In the genomic region with DNA sequence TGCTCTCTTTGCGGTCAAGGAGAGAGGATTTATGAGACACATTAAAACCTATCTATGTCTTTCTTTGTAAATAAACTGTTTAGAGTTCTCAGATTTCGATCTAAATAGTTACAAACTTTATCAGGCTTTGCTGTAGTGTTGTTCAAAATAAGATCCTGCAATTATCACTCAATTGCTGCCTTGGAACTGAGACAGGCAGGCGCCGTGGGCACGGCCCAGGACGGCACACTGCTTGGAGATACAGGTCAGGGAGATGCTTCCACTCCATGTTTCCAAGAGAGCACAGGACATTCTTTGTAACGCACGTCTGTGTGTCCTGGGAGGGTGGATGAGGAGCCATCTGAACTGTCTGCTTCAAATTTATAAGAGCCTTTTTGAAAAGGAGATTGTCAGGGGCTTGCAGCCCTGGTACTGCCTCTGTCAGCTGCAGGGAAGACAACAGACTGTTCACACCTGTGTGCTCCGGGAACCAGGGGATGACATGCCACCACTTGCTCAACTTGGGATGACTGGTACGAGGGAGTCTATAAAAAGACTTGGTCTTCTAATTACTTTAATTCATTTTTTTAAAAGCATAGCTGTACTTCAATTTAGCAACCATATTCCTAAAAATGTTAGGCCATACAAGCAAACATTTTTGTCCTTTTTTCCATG, we compare ENCODE assay signal across 25 cellular contexts.
A peak's percentile ranks its signal among the peaks of the same experiment; 100 is the strongest.
DNase-seq lines count a peak whose midpoint lies in the region; ATAC-seq, FAIRE-seq and TF ChIP-seq lines count a peak whose summit lies in the region.
"Had no signal": no experiment of that assay in that cellular context is flagged by ENCODE, and none has a peak within 500 bp of the region (broad histone marks: within the 10 kb centered on the region; RNA-seq: fewer than 3 reads in every experiment).

No MANE protein-coding gene starts in this region.

- peak; percentile 83 for FAIRE-seq in keratinocyte (lab: Jason Lieb, UNC)
- FAIRE-seq: GM12892, H54, RCC 7860 had no signal

- 95% methylated on average over 9 of the region's 10 CpGs for WGBS in HUES64
- WGBS in mammary epithelial cell (ENCODE audit: low coverage, missing lambda C conversion rate): 53% methylated on average over 10 of the region's 10 CpGs

- H3F3A ChIP-seq in neural progenitor cell (ENCODE audit: low read depth): no peaks in the 10 kb centered on the region

- H2AFZ ChIP-seq in DND-41 (ENCODE audit: low read depth, low read length): peak overlapping the region; percentile 49
- no peak overlapping the region for H2AFZ ChIP-seq in mammary epithelial cell (ENCODE audit: low read depth, low read length)
- H2AFZ ChIP-seq in keratinocyte (ENCODE audit: control insufficient read depth, low read length): no peak overlapping the region
- no peak overlapping the region for H2AFZ ChIP-seq in neural progenitor cell (replicated peaks)

- no peaks in the 10 kb centered on the region for H3K9me3 Mint-ChIP-seq in neural progenitor cell
- H3K9me3 Mint-ChIP-seq: CD14-positive monocyte; CD8-positive, alpha-beta memory T cell had no signal

- dilution Hi-C loops in mammary epithelial cell (cut with HindIII; ENCODE audit: low sequenced_read_pairs) (loop anchor here (5.0 kb wide), 1 partner anchor 50 kb away; no protein-coding TSS in a partner anchor), keratinocyte (cut with MboI; ENCODE audit: extremely low pct_ligation_motif_present, low sequenced_read_pairs) (no loop called here)

- H3K4me1 Mint-ChIP-seq in neural progenitor cell: no peaks in the 10 kb centered on the region

- H3K4me1 ChIP-seq in DND-41 (ENCODE audit: insufficient read depth, low read length): peaks cover 82% of the 10 kb centered on the region
- H3K4me1 ChIP-seq in HUES64 (ENCODE audit: insufficient read depth, low read length): peaks cover 23% of the 10 kb centered on the region
- peaks cover 23% of the 10 kb centered on the region for H3K4me1 ChIP-seq in mammary epithelial cell (ENCODE audit: insufficient read depth, low read length)
- H3K4me1 ChIP-seq in keratinocyte (ENCODE audit: control insufficient read depth, extremely low read depth, insufficient read depth, low read length): peaks cover 13% of the 10 kb centered on the region
- peaks cover 6% of the 10 kb centered on the region for H3K4me1 ChIP-seq in neural progenitor cell
- H3K4me1 ChIP-seq: BE2C had no signal

- H3K27me3 ChIP-seq in DND-41 (ENCODE audit: insufficient read depth, low read length, poor library complexity) (no peaks in the 10 kb centered on the region), HUES64 (ENCODE audit: insufficient read depth, low read length) (no peaks in the 10 kb centered on the region), mammary epithelial cell (ENCODE audit: insufficient read depth, low read length) (no peaks in the 10 kb centered on the region), keratinocyte (ENCODE audit: control insufficient read depth, extremely low read depth, insufficient read depth, low read length) (no peaks in the 10 kb centered on the region), neural progenitor cell (no peaks in the 10 kb centered on the region), dorsolateral prefrontal cortex (peaks cover 0 to 17% (median 0%) of the 10 kb centered on the region in 45 donors)
- H3K27me3 ChIP-seq: BE2C had no signal

- CTCF ChIA-PET in mammary epithelial cell (lab: Charles Lee; ENCODE audit: low non-redundant PET): no interaction called here

- H3K36me3 ChIP-seq in DND-41 (ENCODE audit: insufficient read depth, low read length): no peaks in the 10 kb centered on the region
- H3K36me3 ChIP-seq in HUES64 (ENCODE audit: insufficient read depth, low read length): no peaks in the 10 kb centered on the region
- H3K36me3 ChIP-seq in mammary epithelial cell (ENCODE audit: insufficient read depth, low read length): no peaks in the 10 kb centered on the region
- no peaks in the 10 kb centered on the region for H3K36me3 ChIP-seq in keratinocyte (ENCODE audit: control insufficient read depth in 2 of 2, extremely low read depth in 1 of 2, insufficient read depth in 2 of 2, low read length in 2 of 2)
- H3K36me3 ChIP-seq in neural progenitor cell: no peaks in the 10 kb centered on the region
- H3K36me3 ChIP-seq: BE2C had no signal

- DNase-seq in DND-41: peak; percentile 66
- DNase-seq in mammary epithelial cell: peak; percentile 51
- no peak for DNase-seq in keratinocyte (ENCODE audit: low read depth, low spot score)
- no peak for DNase-seq in neural progenitor cell (ENCODE audit: low spot score)
- no peak for DNase-seq in dorsolateral prefrontal cortex
- DNase-seq in NCI-H510A (lab: John Stamatoyannopoulos, UW): no peak
- DNase-seq: 8988T; ACHN; BE2C; CD8-positive, alpha-beta memory T cell; DMS 273 treated with DMSO at 0.1 percent for 48 hours; DMS79; KBM-7; MM.1S; NCI-H1417; NCI-H1694; NCI-H2081; NCI-H524 treated with DMSO at 0.1 percent for 48 hours; NCI-H774; SK-N-SH had no signal

- H3K9me3 ChIP-seq in DND-41 (ENCODE audit: insufficient read depth, low read length, severe bottlenecking) (no peaks in the 10 kb centered on the region), HUES64 (ENCODE audit: insufficient read depth, low read depth, low read length) (no peaks in the 10 kb centered on the region), mammary epithelial cell (replicated peaks; ENCODE audit: insufficient read depth, low read length) (no peaks in the 10 kb centered on the region), keratinocyte (ENCODE audit: control insufficient read depth, low read depth, low read length) (no peaks in the 10 kb centered on the region), neural progenitor cell (ENCODE audit: low read depth) (no peaks in the 10 kb centered on the region)
- H3K9me3 ChIP-seq: BE2C, SK-N-SH had no signal

- H3K79me2 ChIP-seq in DND-41 (ENCODE audit: insufficient read depth, low read length) (no peaks in the 10 kb centered on the region), mammary epithelial cell (ENCODE audit: insufficient read depth, low read length) (no peaks in the 10 kb centered on the region), keratinocyte (ENCODE audit: control insufficient read depth, insufficient read depth, low read length) (no peaks in the 10 kb centered on the region), neural progenitor cell (ENCODE audit: low read depth) (no peaks in the 10 kb centered on the region)

- intact Hi-C loops in mammary epithelial cell (cut with micrococcal nuclease): loop anchor here (10.0 kb wide), 1 partner anchor 323 kb away; no protein-coding TSS in a partner anchor
- intact Hi-C loops in dorsolateral prefrontal cortex (cut with DNase I): no loop called here

- H4K20me1 ChIP-seq in DND-41 (ENCODE audit: insufficient read depth, low read length): no peaks in the 10 kb centered on the region
- no peaks in the 10 kb centered on the region for H4K20me1 ChIP-seq in mammary epithelial cell (ENCODE audit: insufficient read depth, low read length)
- no peaks in the 10 kb centered on the region for H4K20me1 ChIP-seq in keratinocyte (ENCODE audit: control insufficient read depth, extremely low read depth, insufficient read depth, low read length)
- H4K20me1 ChIP-seq in neural progenitor cell (ENCODE audit: low read depth): no peaks in the 10 kb centered on the region

- H3K36me3 Mint-ChIP-seq in neural progenitor cell: no peaks in the 10 kb centered on the region
- H3K36me3 Mint-ChIP-seq: CD14-positive monocyte; CD8-positive, alpha-beta memory T cell had no signal

- no TSS peak for BruUV-seq in mammary epithelial cell (replicated peaks; lab: Mats Ljungman, UMichigan)

- no peak overlapping the region for H3K4me3 Mint-ChIP-seq in neural progenitor cell
- H3K4me3 Mint-ChIP-seq: CD14-positive monocyte; CD8-positive, alpha-beta memory T cell had no signal

- peak overlapping the region; percentile 92 for H3K27ac ChIP-seq in DND-41 (ENCODE audit: low read length)
- peak overlapping the region; percentile 73; the same call in 1 of the 2 replicates for H3K27ac ChIP-seq in HUES64 (ENCODE audit: low read depth, low read length)
- no peak overlapping the region for H3K27ac ChIP-seq in mammary epithelial cell (ENCODE audit: insufficient read depth, low read depth, low read length)
- H3K27ac ChIP-seq in keratinocyte (ENCODE audit: control insufficient read depth, insufficient read depth, low read length): no peak overlapping the region
- no peak overlapping the region for H3K27ac ChIP-seq in neural progenitor cell
- H3K27ac ChIP-seq in dorsolateral prefrontal cortex: no peak overlapping the region

- H3K9me1 ChIP-seq in keratinocyte (ENCODE audit: control insufficient read depth, extremely low read depth, insufficient read depth, low read length): no peaks in the 10 kb centered on the region

- peak; percentile 69 for ATAC-seq in DND-41 (ENCODE audit: insufficient read depth, low read depth)

- H3K4me2 ChIP-seq in DND-41 (ENCODE audit: insufficient read depth, low read length) (peak overlapping the region; percentile 21; the same call in 1 of the 2 replicates), mammary epithelial cell (ENCODE audit: insufficient read depth, low read depth, low read length) (no peak overlapping the region), keratinocyte (ENCODE audit: control insufficient read depth, extremely low read depth, insufficient read depth, low read depth, low read length) (peak overlapping the region; percentile 24), neural progenitor cell (no peak overlapping the region)
- H3K4me2 ChIP-seq: SK-N-SH had no signal

- H3K9ac ChIP-seq in DND-41 (ENCODE audit: low read depth, low read length) (peak overlapping the region; percentile 39), HUES64 (ENCODE audit: low read depth, low read length) (no peak overlapping the region), mammary epithelial cell (ENCODE audit: insufficient read depth, low read length) (no peak overlapping the region), keratinocyte (ENCODE audit: control insufficient read depth, extremely low read depth, insufficient read depth, low read length) (no peak overlapping the region), neural progenitor cell (no peak overlapping the region)
- H3K9ac ChIP-seq: SK-N-SH had no signal

- peaks cover 7% of the 10 kb centered on the region for H3K27me3 Mint-ChIP-seq in neural progenitor cell (ENCODE audit: insufficient read depth, low read depth)

- H3K27ac Mint-ChIP-seq in neural progenitor cell: no peak overlapping the region
- H3K27ac Mint-ChIP-seq: CD14-positive monocyte; CD8-positive, alpha-beta memory T cell had no signal

- H3K4me3 ChIP-seq in DND-41 (ENCODE audit: low read depth in 1 of 2, low read length in 2 of 2) (no peak overlapping the region), HUES64 (ENCODE audit: low read length) (no peak overlapping the region), mammary epithelial cell (replicated peaks in 1 of 3; ENCODE audit: insufficient read depth in 1 of 3, low read depth in 2 of 3, low read length in 3 of 3) (no peak overlapping the region), keratinocyte (ENCODE audit: control insufficient read depth in 2 of 3, extremely low read depth in 1 of 3, insufficient read depth in 2 of 3, low read depth in 1 of 3, low read length in 3 of 3) (no peak overlapping the region), neural progenitor cell (no peak overlapping the region), dorsolateral prefrontal cortex (no peak overlapping the region)

- TF ChIP-seq CTCF in DND-41 (IDR thresholded peaks at IDR 0.05; ENCODE audit: borderline replicate concordance, extremely low read depth, low read length, poor library complexity, severe bottlenecking) (no peak), mammary epithelial cell (conservative IDR thresholded peaks at IDR 0.05 in 1 of 2, IDR thresholded peaks at IDR 0.05 in 1 of 2; ENCODE audit: extremely low read depth in 1 of 2, insufficient read depth in 1 of 2, low read depth in 1 of 2, low read length in 2 of 2) (no peak), keratinocyte (optimal IDR thresholded peaks at IDR 0.05 in 1 of 3, IDR thresholded peaks at IDR 0.05 in 1 of 3, conservative IDR thresholded peaks at IDR 0.05 in 1 of 3; ENCODE audit: extremely low read depth in 1 of 3, insufficient read depth in 2 of 3, low read length in 3 of 3) (no peak), neural progenitor cell (IDR thresholded peaks at IDR 0.05) (no peak), dorsolateral prefrontal cortex (IDR thresholded peaks at IDR 0.05 in 54 of 56, conservative IDR thresholded peaks at IDR 0.05 in 2 of 56; ENCODE audit: low read depth in 1 of 56, partially characterized antibody in 56 of 56) (no peak)

- in situ Hi-C loops in mammary epithelial cell (cut with MboI; ENCODE audit: low sequenced_read_pairs in 2 of 2): no loop called here

Comparison
In these comparisons a context has a peak if more than half of its experiments do, and no peak if none do; other contexts are left out.
1. DNase-seq: peak in DND-41 (single experiment) and mammary epithelial cell (single experiment); none in keratinocyte (single experiment), neural progenitor cell (single experiment), dorsolateral prefrontal cortex (0 of 10) and NCI-H510A (single experiment).
2. H3K27ac ChIP-seq: peak in DND-41 (single experiment) and HUES64 (single experiment); none in mammary epithelial cell (single experiment), keratinocyte (single experiment), neural progenitor cell (single experiment) and dorsolateral prefrontal cortex (0 of 59).
3. H3K4me2 ChIP-seq: peak in DND-41 (single experiment) and keratinocyte (single experiment); none in mammary epithelial cell (single experiment) and neural progenitor cell (single experiment).